10 cellular contexts compared by ENCODE assay signal in genomic region chr2:97751752-97752151, GRCh38. TPM values are rescaled to one million over a fixed set of nuclear protein-coding genes. Genes with fewer than 3 reads are reported as not detected.
A peak's percentile ranks its signal among the peaks of the same experiment; 100 is the strongest.
DNase-seq lines count a peak whose midpoint lies in the region; TF ChIP-seq lines count a peak whose summit lies in the region.
"Had no signal": no experiment of that assay in that cellular context is flagged by ENCODE, and none has a peak within 500 bp of the region (broad histone marks: within the 10 kb centered on the region; RNA-seq: fewer than 3 reads in every experiment).

No MANE protein-coding gene starts in this region.

- H3K9ac ChIP-seq in endodermal cell (ENCODE audit: extremely low read depth, low read length, poor library complexity, severe bottlenecking) (no peak overlapping the region), neuronal stem cell (ENCODE audit: low read depth, low read length, poor library complexity) (no peak overlapping the region)

- H3K27me3 ChIP-seq in endodermal cell (ENCODE audit: control insufficient read depth, insufficient read depth, low read length, poor library complexity, severe bottlenecking) (no peaks in the 10 kb centered on the region), neuronal stem cell (ENCODE audit: control insufficient read depth in 3 of 3, insufficient read depth in 3 of 3, low read depth in 1 of 3, low read length in 3 of 3) (no peaks in the 10 kb centered on the region)

- no peak overlapping the region for H2AFZ ChIP-seq in neuronal stem cell (ENCODE audit: low read length)

- H3K27ac Mint-ChIP-seq in endodermal cell (peak overlapping the region; percentile 59), glutamatergic neuron (ENCODE audit: unreplicated experiment) (no peak overlapping the region)
- H3K27ac Mint-ChIP-seq: activated B cell treated with CpG ODN at 0.5 μM for 24 hours had no signal

- H3K36me3 Mint-ChIP-seq in endodermal cell (ENCODE audit: low read depth): peaks cover 34% of the 10 kb centered on the region
- no peaks in the 10 kb centered on the region for H3K36me3 Mint-ChIP-seq in glutamatergic neuron (ENCODE audit: unreplicated experiment)

- no peak overlapping the region for H4K91ac ChIP-seq in neuronal stem cell (ENCODE audit: low read depth, low read length, poor library complexity)

- H3K18ac ChIP-seq in neuronal stem cell (ENCODE audit: low read length): peak overlapping the region; percentile 23

- H3K27ac ChIP-seq in endodermal cell (ENCODE audit: low read depth, low read length) (no peak overlapping the region), neuronal stem cell (replicated peaks; ENCODE audit: low read length) (no peak overlapping the region)

- no peaks in the 10 kb centered on the region for H3K79me1 ChIP-seq in neuronal stem cell (ENCODE audit: low read depth, low read length)

- no peak overlapping the region for H2BK15ac ChIP-seq in neuronal stem cell (ENCODE audit: low read length)

- TF ChIP-seq CTCF in endodermal cell (conservative IDR thresholded peaks at IDR 0.05) (no peak), glutamatergic neuron (IDR thresholded peaks at IDR 0.05; ENCODE audit: partially characterized antibody, unreplicated experiment) (no peak)

- peak overlapping the region; percentile 64 for H3K14ac ChIP-seq in neuronal stem cell (ENCODE audit: low read length)

- H3K4me1 Mint-ChIP-seq in endodermal cell: peaks cover 21% of the 10 kb centered on the region
- H3K4me1 Mint-ChIP-seq in glutamatergic neuron (ENCODE audit: low read depth, unreplicated experiment): peaks cover 21% of the 10 kb centered on the region

- no peaks in the 10 kb centered on the region for H3K27me3 Mint-ChIP-seq in endodermal cell (ENCODE audit: insufficient read depth)
- peaks cover 10% of the 10 kb centered on the region for H3K27me3 Mint-ChIP-seq in glutamatergic neuron (ENCODE audit: unreplicated experiment)
- H3K27me3 Mint-ChIP-seq: activated B cell treated with CpG ODN at 0.5 μM for 24 hours had no signal

- H2AK5ac ChIP-seq in neuronal stem cell (ENCODE audit: low read depth, low read length): no peak overlapping the region

- H2BK12ac ChIP-seq in neuronal stem cell (ENCODE audit: low read length): no peak overlapping the region

- H3K4me1 ChIP-seq in endodermal cell (ENCODE audit: control insufficient read depth, insufficient read depth, low read length) (peaks cover 6% of the 10 kb centered on the region), neuronal stem cell (ENCODE audit: control insufficient read depth in 2 of 2, insufficient read depth in 1 of 2, low read depth in 1 of 2, low read length in 2 of 2) (peaks cover 11 to 13% of the 10 kb centered on the region in 2 donors)

- H3K36me3 ChIP-seq in endodermal cell (ENCODE audit: control insufficient read depth, insufficient read depth, low read length) (peaks cover 58% of the 10 kb centered on the region), neuronal stem cell (replicated peaks in 1 of 2; ENCODE audit: control insufficient read depth in 2 of 2, insufficient read depth in 2 of 2, low read length in 2 of 2) (peaks cover 0 to 32% of the 10 kb centered on the region in 2 donors)

- H3K4me3 Mint-ChIP-seq in endodermal cell (no peak overlapping the region), glutamatergic neuron (ENCODE audit: unreplicated experiment) (no peak overlapping the region)
- H3K4me3 Mint-ChIP-seq: activated B cell treated with CpG ODN at 0.5 μM for 24 hours had no signal

- no peak overlapping the region for H3K4ac ChIP-seq in neuronal stem cell (ENCODE audit: low read length)

- no peak overlapping the region for H3K4me2 ChIP-seq in neuronal stem cell (ENCODE audit: insufficient read depth, low read length, poor library complexity, severe bottlenecking)

- no peak overlapping the region for H4K8ac ChIP-seq in neuronal stem cell (ENCODE audit: low read depth, low read length)

- H3K9me3 Mint-ChIP-seq in endodermal cell (no peaks in the 10 kb centered on the region), glutamatergic neuron (ENCODE audit: unreplicated experiment) (peaks cover 3% of the 10 kb centered on the region)
- H3K9me3 Mint-ChIP-seq: activated B cell treated with CpG ODN at 0.5 μM for 24 hours had no signal

- peak; percentile 8 for DNase-seq in HCEC 1CT
- peak; percentile 53 for DNase-seq in NCI-H2171 (lab: John Stamatoyannopoulos, UW)
- no peak for DNase-seq in endodermal cell
- no peak for DNase-seq in neuronal stem cell (ENCODE audit: low spot score)
- DNase-seq in stimulated activated CD4-positive, alpha-beta T cell treated with anti-CD3 and anti-CD28 coated beads, Interleukin-4, amount 100 ng/mL, for 1 hour: no peak
- DNase-seq in activated CD4-positive, alpha-beta T cell treated with anti-CD3 and anti-CD28 coated beads, Interleukin-2, amount 50 U/mL, for 48 hours: no peak
- DNase-seq in glutamatergic neuron: no peak
- DNase-seq: activated B cell treated with CpG ODN at 0.5 μM for 24 hours; activated naive CD4-positive, alpha-beta T cell; retina had no signal

- H3K23ac ChIP-seq in neuronal stem cell (ENCODE audit: low read depth, low read length, poor library complexity): no peak overlapping the region

- H3K4me3 ChIP-seq in endodermal cell (ENCODE audit: low read length) (no peak overlapping the region), neuronal stem cell (ENCODE audit: low read length in 2 of 2) (no peak overlapping the region)

- no peak overlapping the region for H2BK120ac ChIP-seq in neuronal stem cell (ENCODE audit: low read depth, low read length)

- H2BK5ac ChIP-seq in neuronal stem cell (ENCODE audit: low read length): no peak overlapping the region

- 67% methylated on average over 3 of the region's 3 CpGs; no CpG with 5 or more reads in 1 of the 2 experiments for WGBS in endodermal cell (ENCODE audit: insufficient coverage in 1 of 2, insufficient read length in 1 of 2), 2 experiments
- no CpG with 5 or more reads among the region's 3 CpGs for WGBS in neuronal stem cell (ENCODE audit: extremely low coverage in 2 of 2, insufficient read length in 2 of 2, insufficient replicate concordance in 1 of 2), 2 donors

- H3K9me3 ChIP-seq in endodermal cell (ENCODE audit: control insufficient read depth, low read length) (no peaks in the 10 kb centered on the region), neuronal stem cell (replicated peaks in 1 of 2; ENCODE audit: control insufficient read depth in 2 of 2, insufficient read depth in 1 of 2, low read depth in 1 of 2, low read length in 2 of 2) (no peaks in the 10 kb centered on the region)

RNA-seq across cellular contexts. Expression of gene ZAP70, which starts 38.4 kb away (rescaled TPM):
- 10 to 100 TPM in 1 of 2 donors, 1 to 10 TPM in 1; 8.3 to 10.4 TPM for total RNA-seq in endodermal cell
- 1.8 TPM for polyA plus RNA-seq in endodermal cell (2013, experiment 1 of 2)
- polyA plus RNA-seq in endodermal cell (2013, experiment 2 of 2): 3.1 TPM
- polyA plus RNA-seq in neuronal stem cell (2013, experiment 1 of 2): 0.08 TPM
- 0.06 TPM for polyA plus RNA-seq in neuronal stem cell (2013, experiment 2 of 2)
- 1.3 TPM for total RNA-seq in glutamatergic neuron (ENCODE audit: unreplicated experiment)

Comparison
In these comparisons a context has a peak if more than half of its experiments do, and no peak if none do; other contexts are left out.
1. DNase-seq: peak in HCEC 1CT (single experiment) and NCI-H2171 (single experiment); none in endodermal cell (single experiment), neuronal stem cell (single experiment), stimulated activated CD4-positive, alpha-beta T cell treated with anti-CD3 and anti-CD28 coated beads, Interleukin-4, amount 100 ng/mL, for 1 hour (single experiment), activated CD4-positive, alpha-beta T cell treated with anti-CD3 and anti-CD28 coated beads, Interleukin-2, amount 50 U/mL, for 48 hours (0 of 2) and glutamatergic neuron (single experiment).